1 cellular context compared by ENCODE assay signal in genomic region chr19:58469241-58470013, GRCh38.
TF ChIP-seq lines count a peak whose summit lies in the region.

No MANE protein-coding gene starts in this region.

TF ChIP-seq in GM23338, 12 proteins besides CTCF, POLR2A, EP300 and RAD21 (continued from another document):
- TF ChIP-seq ZNF462 (CRISPR knock-in tag; IDR thresholded peaks at IDR 0.05): no peak
- TF ChIP-seq EZH2 (IDR thresholded peaks at IDR 0.05; ENCODE audit: low read depth, unreplicated experiment): no peak
